ENCODE assay signal across 1 cellular context in genomic region chr18:13611058-13611615, GRCh38.
TF ChIP-seq lines count a peak whose summit lies in the region.

No MANE protein-coding gene starts in this region.

TF ChIP-seq in GM12878, 131 proteins besides CTCF, POLR2A, EP300 and RAD21 (continued from another document and continues in another):
- TF ChIP-seq RELB (IDR thresholded peaks at IDR 0.05; ENCODE audit: low read depth): peak; percentile 68; the same call in 1 of the 2 replicates
- peak; percentile 94 for TF ChIP-seq PKNOX1 (IDR thresholded peaks at IDR 0.05)
- peak; percentile 71; the same call in 1 of the 2 replicates for TF ChIP-seq MEF2A (IDR thresholded peaks at IDR 0.05; ENCODE audit: insufficient read depth, low read depth, low read length)
- TF ChIP-seq PML (IDR thresholded peaks at IDR 0.05; ENCODE audit: low read length): no peak
- TF ChIP-seq STAT1 (conservative IDR thresholded peaks at IDR 0.05): no peak; the same call in 1 of the 2 replicates
- TF ChIP-seq IKZF1 (conservative IDR thresholded peaks at IDR 0.05): peak; percentile 76
- no peak; the same call in 1 of the 2 replicates for TF ChIP-seq RCOR1 (conservative IDR thresholded peaks at IDR 0.05; ENCODE audit: low read depth, low read length)
- peak; percentile 77 for TF ChIP-seq BMI1 (IDR thresholded peaks at IDR 0.05; ENCODE audit: borderline replicate concordance)
- TF ChIP-seq LARP7 (IDR thresholded peaks at IDR 0.05): no peak
- no peak; the same call in 1 of the 2 replicates for TF ChIP-seq EED (IDR thresholded peaks at IDR 0.05; ENCODE audit: low read depth)
- TF ChIP-seq, protein P1, sequence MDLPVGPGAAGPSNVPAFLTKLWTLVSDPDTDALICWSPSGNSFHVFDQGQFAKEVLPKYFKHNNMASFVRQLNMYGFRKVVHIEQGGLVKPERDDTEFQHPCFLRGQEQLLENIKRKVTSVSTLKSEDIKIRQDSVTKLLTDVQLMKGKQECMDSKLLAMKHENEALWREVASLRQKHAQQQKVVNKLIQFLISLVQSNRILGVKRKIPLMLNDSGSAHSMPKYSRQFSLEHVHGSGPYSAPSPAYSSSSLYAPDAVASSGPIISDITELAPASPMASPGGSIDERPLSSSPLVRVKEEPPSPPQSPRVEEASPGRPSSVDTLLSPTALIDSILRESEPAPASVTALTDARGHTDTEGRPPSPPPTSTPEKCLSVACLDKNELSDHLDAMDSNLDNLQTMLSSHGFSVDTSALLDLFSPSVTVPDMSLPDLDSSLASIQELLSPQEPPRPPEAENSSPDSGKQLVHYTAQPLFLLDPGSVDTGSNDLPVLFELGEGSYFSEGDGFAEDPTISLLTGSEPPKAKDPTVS (IDR thresholded peaks at IDR 0.05; ENCODE audit: low read depth, low read length): no peak
- TF ChIP-seq ETV6 (conservative IDR thresholded peaks at IDR 0.05 in 1 of 2, IDR thresholded peaks at IDR 0.05 in 1 of 2; ENCODE audit: borderline replicate concordance in 1 of 2, low read depth in 1 of 2): peak in 1 of 2 experiments; percentile 28; a peak in 1 of 4 replicates
- TF ChIP-seq CREM (IDR thresholded peaks at IDR 0.05; ENCODE audit: low read depth): peak; percentile 99
- peak; percentile 88 for TF ChIP-seq TCF3 (IDR thresholded peaks at IDR 0.05; ENCODE audit: borderline replicate concordance, insufficient read depth, low read depth, low read length)
- no peak; the same call in 1 of the 2 replicates for TF ChIP-seq ZNF24 (IDR thresholded peaks at IDR 0.05)
- TF ChIP-seq RUNX3 (IDR thresholded peaks at IDR 0.05; ENCODE audit: low read length): no peak
- TF ChIP-seq, protein P2, sequence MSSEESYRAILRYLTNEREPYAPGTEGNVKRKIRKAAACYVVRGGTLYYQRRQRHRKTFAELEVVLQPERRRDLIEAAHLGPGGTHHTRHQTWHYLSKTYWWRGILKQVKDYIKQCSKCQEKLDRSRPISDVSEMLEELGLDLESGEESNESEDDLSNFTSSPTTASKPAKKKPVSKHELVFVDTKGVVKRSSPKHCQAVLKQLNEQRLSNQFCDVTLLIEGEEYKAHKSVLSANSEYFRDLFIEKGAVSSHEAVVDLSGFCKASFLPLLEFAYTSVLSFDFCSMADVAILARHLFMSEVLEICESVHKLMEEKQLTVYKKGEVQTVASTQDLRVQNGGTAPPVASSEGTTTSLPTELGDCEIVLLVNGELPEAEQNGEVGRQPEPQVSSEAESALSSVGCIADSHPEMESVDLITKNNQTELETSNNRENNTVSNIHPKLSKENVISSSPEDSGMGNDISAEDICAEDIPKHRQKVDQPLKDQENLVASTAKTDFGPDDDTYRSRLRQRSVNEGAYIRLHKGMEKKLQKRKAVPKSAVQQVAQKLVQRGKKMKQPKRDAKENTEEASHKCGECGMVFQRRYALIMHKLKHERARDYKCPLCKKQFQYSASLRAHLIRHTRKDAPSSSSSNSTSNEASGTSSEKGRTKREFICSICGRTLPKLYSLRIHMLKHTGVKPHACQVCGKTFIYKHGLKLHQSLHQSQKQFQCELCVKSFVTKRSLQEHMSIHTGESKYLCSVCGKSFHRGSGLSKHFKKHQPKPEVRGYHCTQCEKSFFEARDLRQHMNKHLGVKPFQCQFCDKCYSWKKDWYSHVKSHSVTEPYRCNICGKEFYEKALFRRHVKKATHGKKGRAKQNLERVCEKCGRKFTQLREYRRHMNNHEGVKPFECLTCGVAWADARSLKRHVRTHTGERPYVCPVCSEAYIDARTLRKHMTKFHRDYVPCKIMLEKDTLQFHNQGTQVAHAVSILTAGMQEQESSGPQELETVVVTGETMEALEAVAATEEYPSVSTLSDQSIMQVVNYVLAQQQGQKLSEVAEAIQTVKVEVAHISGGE (CRISPR knock-in tag; IDR thresholded peaks at IDR 0.05): no peak
- TF ChIP-seq BHLHE40 (IDR thresholded peaks at IDR 0.05; ENCODE audit: borderline replicate concordance in 1 of 2, low read depth in 2 of 2, low read length in 1 of 2): peak; percentile 49 to 72; a peak in 3 of 4 replicates
- no peak for TF ChIP-seq ASH2L (IDR thresholded peaks at IDR 0.05; ENCODE audit: borderline replicate concordance, low read depth)
- TF ChIP-seq ZNF217 (IDR thresholded peaks at IDR 0.05): no peak
- no peak for TF ChIP-seq SRF (IDR thresholded peaks at IDR 0.05; ENCODE audit: low read depth in 2 of 2, low read length in 2 of 2)
- TF ChIP-seq TARDBP (IDR thresholded peaks at IDR 0.05; ENCODE audit: borderline replicate concordance): no peak
- TF ChIP-seq NRF1 (conservative IDR thresholded peaks at IDR 0.05; ENCODE audit: low read depth, low read length): no peak
- TF ChIP-seq STAT3 (IDR thresholded peaks at IDR 0.05; ENCODE audit: low read depth, low read length): peak; percentile 38; the same call in 1 of the 2 replicates
- peak; percentile 39; the same call in 1 of the 2 replicates for TF ChIP-seq ZNF207 (IDR thresholded peaks at IDR 0.05; ENCODE audit: borderline replicate concordance)
- no peak for TF ChIP-seq KDM1A (IDR thresholded peaks at IDR 0.05; ENCODE audit: borderline replicate concordance)
- peak; percentile 59 for TF ChIP-seq RAD51 (IDR thresholded peaks at IDR 0.05)
- TF ChIP-seq TBL1XR1 (IDR thresholded peaks at IDR 0.05; ENCODE audit: low read depth, low read length): peak; percentile 83
- no peak for TF ChIP-seq SIX5 (IDR thresholded peaks at IDR 0.05; ENCODE audit: low read depth, low read length, severe bottlenecking)
- TF ChIP-seq ZNF622 (IDR thresholded peaks at IDR 0.05): no peak
- TF ChIP-seq CEBPB (IDR thresholded peaks at IDR 0.05; ENCODE audit: borderline replicate concordance in 1 of 2, low read depth in 2 of 2, low read length in 2 of 2): no peak
- TF ChIP-seq IRF3 (IDR thresholded peaks at IDR 0.05): no peak
- TF ChIP-seq PAX5 (IDR thresholded peaks at IDR 0.05; ENCODE audit: borderline replicate concordance, low read depth, low read length): peak; percentile 88
- no peak for TF ChIP-seq E2F4 (IDR thresholded peaks at IDR 0.05; ENCODE audit: low read depth, low read length)
- no peak for TF ChIP-seq HDGF (IDR thresholded peaks at IDR 0.05)
- TF ChIP-seq BCL3 (IDR thresholded peaks at IDR 0.05; ENCODE audit: borderline replicate concordance, insufficient read depth, low read depth, low read length, poor library complexity, severe bottlenecking): no peak
- TF ChIP-seq KLF5 (IDR thresholded peaks at IDR 0.05; ENCODE audit: partially characterized antibody): peak; percentile 95
- TF ChIP-seq, protein P3, sequence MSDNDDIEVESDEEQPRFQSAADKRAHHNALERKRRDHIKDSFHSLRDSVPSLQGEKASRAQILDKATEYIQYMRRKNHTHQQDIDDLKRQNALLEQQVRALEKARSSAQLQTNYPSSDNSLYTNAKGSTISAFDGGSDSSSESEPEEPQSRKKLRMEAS (IDR thresholded peaks at IDR 0.05; ENCODE audit: low read depth, low read length): no peak
- TF ChIP-seq SREBF1 (IDR thresholded peaks at IDR 0.05; ENCODE audit: low read length): no peak
- no peak for TF ChIP-seq ZNF274 (IDR thresholded peaks at IDR 0.05; ENCODE audit: insufficient read depth, insufficient read length)
- TF ChIP-seq EZH2 (IDR thresholded peaks at IDR 0.05; ENCODE audit: borderline replicate concordance, control insufficient read depth, low read depth, low read length): no peak
- TF ChIP-seq JUNB (IDR thresholded peaks at IDR 0.05): peak; percentile 44; the same call in 1 of the 2 replicates
- no peak for TF ChIP-seq HDAC2 (IDR thresholded peaks at IDR 0.05)
- TF ChIP-seq GABPA (IDR thresholded peaks at IDR 0.05; ENCODE audit: low read depth): no peak
- TF ChIP-seq, protein P4, sequence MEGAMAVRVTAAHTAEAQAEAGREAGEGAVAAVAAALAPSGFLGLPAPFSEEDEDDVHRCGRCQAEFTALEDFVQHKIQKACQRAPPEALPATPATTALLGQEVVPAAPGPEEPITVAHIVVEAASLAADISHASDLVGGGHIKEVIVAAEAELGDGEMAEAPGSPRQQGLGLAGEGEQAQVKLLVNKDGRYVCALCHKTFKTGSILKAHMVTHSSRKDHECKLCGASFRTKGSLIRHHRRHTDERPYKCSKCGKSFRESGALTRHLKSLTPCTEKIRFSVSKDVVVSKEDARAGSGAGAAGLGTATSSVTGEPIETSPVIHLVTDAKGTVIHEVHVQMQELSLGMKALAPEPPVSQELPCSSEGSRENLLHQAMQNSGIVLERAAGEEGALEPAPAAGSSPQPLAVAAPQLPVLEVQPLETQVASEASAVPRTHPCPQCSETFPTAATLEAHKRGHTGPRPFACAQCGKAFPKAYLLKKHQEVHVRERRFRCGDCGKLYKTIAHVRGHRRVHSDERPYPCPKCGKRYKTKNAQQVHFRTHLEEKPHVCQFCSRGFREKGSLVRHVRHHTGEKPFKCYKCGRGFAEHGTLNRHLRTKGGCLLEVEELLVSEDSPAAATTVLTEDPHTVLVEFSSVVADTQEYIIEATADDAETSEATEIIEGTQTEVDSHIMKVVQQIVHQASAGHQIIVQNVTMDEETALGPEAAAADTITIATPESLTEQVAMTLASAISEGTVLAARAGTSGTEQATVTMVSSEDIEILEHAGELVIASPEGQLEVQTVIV (IDR thresholded peaks at IDR 0.05; ENCODE audit: borderline replicate concordance, partially characterized antibody): no peak
- TF ChIP-seq HDAC6 (IDR thresholded peaks at IDR 0.05; ENCODE audit: unreplicated experiment): no peak
